Comparison of ENCODE assay signal across 19 cellular contexts in genomic region chr5:4676934-4677333, GRCh38.
"Had no signal": no experiment of that assay in that cellular context is flagged by ENCODE, and none has a peak within 500 bp of the region (broad histone marks: within the 10 kb centered on the region; RNA-seq: fewer than 3 reads in every experiment).

No MANE protein-coding gene starts in this region.

- DNase-seq: KBM-7, MV-4-11, NCI-H1048, NCI-H1105, NCI-H1417, NCI-H1436 treated with DMSO at 0.1 percent for 48 hours, NCI-H1694, NCI-H1930, NCI-H2081, NCI-H2107, NCI-H2227 treated with DMSO at 0.1 percent for 48 hours, NCI-H446, NCI-H510A, NCI-H524 treated with DMSO at 0.1 percent for 48 hours, NCI-H69, NCI-H774, SHP77, SK-N-SH had no signal

- H3K27ac ChIP-seq: RWPE1 had no signal
